8 cellular contexts compared by ENCODE assay signal in the genomic region with DNA sequence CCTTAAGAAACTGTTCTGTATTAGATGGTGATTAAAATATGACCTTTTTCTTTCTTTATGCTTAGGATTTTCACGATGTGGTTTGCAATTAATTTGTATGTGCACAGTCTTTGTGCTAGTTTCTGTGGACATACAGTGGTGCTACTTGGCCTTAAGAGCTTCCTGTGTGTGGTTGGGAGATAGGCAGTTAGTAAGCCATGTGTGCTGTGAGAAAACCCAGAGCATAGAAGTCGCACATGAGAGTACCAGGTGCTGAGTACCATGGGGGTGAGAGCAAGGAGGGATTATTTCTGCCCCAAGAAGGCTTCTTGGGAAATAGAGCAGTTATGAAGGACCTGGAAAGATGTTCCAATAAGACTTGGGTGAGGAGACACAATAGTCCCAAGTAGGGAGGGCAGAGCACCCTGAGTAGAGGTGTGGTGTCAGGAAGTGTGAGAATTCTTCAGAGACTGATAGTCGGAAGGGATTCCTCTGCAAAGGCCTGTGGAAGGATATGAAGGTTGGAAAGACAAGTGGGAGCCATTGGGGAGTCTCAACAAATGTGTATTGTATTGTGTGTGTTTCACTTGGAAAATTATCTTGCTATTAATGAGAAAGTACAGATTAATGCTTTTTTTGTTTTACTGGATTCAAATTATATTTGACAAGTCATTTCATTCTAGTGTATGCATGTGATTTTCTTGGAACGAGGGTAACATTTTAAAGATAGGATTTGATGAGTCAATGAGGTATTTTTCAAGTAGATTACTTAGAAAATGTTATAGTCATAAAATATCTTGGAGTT.
DNase-seq lines count a peak whose midpoint lies in the region; ATAC-seq, FAIRE-seq and TF ChIP-seq lines count a peak whose summit lies in the region.

No MANE protein-coding gene starts in this region.

- H3K9me3 ChIP-seq in GM23248 (ENCODE audit: low read depth) (no peaks in the 10 kb centered on the region), Loucy (ENCODE audit: insufficient read depth, low read depth, low read length) (no peaks in the 10 kb centered on the region), tibial nerve (peaks cover 0 to 8% (median 0%) of the 10 kb centered on the region in 4 donors), body of pancreas (no peaks in the 10 kb centered on the region)

- no peaks in the 10 kb centered on the region for H3K9me2 ChIP-seq in GM23248 (ENCODE audit: insufficient read depth)
- no peaks in the 10 kb centered on the region for H3K9me2 ChIP-seq in Loucy (replicated peaks; ENCODE audit: low read depth, low read length)

- in situ Hi-C loops in GM23248 (cut with MboI) = no loop called here

- no peak for FAIRE-seq in GM12891 (lab: Jason Lieb, UNC)

- no peak for TF ChIP-seq POLR2A in tibial nerve (IDR thresholded peaks at IDR 0.05)
- TF ChIP-seq POLR2A in GM12891 (IDR thresholded peaks at IDR 0.05; ENCODE audit: low read depth, low read length) = no peak
- no peak for TF ChIP-seq POLR2A in body of pancreas (IDR thresholded peaks at IDR 0.05)

- peak overlapping the region; percentile 86 for H3K27ac ChIP-seq in GM23248
- peak overlapping the region; percentile 66 to 95 (median 86) for H3K27ac ChIP-seq in tibial nerve
- no peak overlapping the region for H3K27ac ChIP-seq in body of pancreas

- 46 to 47% methylated on average over 4 of the region's 4 CpGs for WGBS in GM23248 (ENCODE audit: low coverage in 1 of 2, low lambda C conversion rate in 2 of 2, missing lambda C conversion rate in 2 of 2), 2 experiments
- 31 to 43% methylated on average over 4 of the region's 4 CpGs for WGBS in tibial nerve, 2 donors
- WGBS in body of pancreas, 2 donors = 73 to 75% methylated on average over 4 of the region's 4 CpGs

- H3K4me3 ChIP-seq in GM23248 (peak overlapping the region; percentile 34), Loucy (ENCODE audit: low read length, poor library complexity, severe bottlenecking) (no peak overlapping the region), tibial nerve (no peak overlapping the region), body of pancreas (no peak overlapping the region)

- H3K9ac ChIP-seq in GM23248 = peak overlapping the region; percentile 9; the same call in 1 of the 2 replicates
- H3K9ac ChIP-seq in Loucy (ENCODE audit: low read depth, low read length, poor library complexity, severe bottlenecking) = no peak overlapping the region

- H2AFZ ChIP-seq in GM23248 = no peak overlapping the region
- no peak overlapping the region for H2AFZ ChIP-seq in Loucy (ENCODE audit: low read length)

- H3K79me2 ChIP-seq in GM23248 (ENCODE audit: insufficient read depth) (peaks cover 79% of the 10 kb centered on the region), Loucy (ENCODE audit: insufficient read depth, low read length) (no peaks in the 10 kb centered on the region)

- DNase-seq in GM23248 (peak; percentile 51), ecto neural progenitor cell (ENCODE audit: low spot score) (peak; percentile 21), tibial nerve (ENCODE audit: low spot score in 2 of 2) (no peak), GM12891 (ENCODE audit: insufficient read length, low spot score) (no peak), SW480 (ENCODE audit: low spot score) (no peak), body of pancreas (no peak)

- intact Hi-C loops in body of pancreas (cut with DNase I) = no loop called here

- TF ChIP-seq EP300 in tibial nerve (IDR thresholded peaks at IDR 0.05) = no peak

- H4K20me1 ChIP-seq in GM23248 (ENCODE audit: insufficient read depth) = no peaks in the 10 kb centered on the region
- H4K20me1 ChIP-seq in Loucy (ENCODE audit: insufficient read depth, low read length, poor library complexity, severe bottlenecking) = peaks cover 18% of the 10 kb centered on the region

- H3K4me1 ChIP-seq in GM23248 (ENCODE audit: insufficient read depth) (peaks cover 66% of the 10 kb centered on the region), Loucy (ENCODE audit: insufficient read depth, low read length, poor library complexity, severe bottlenecking) (peaks cover 22% of the 10 kb centered on the region), tibial nerve (peaks cover 0 to 74% (median 41%) of the 10 kb centered on the region in 4 donors), body of pancreas (peaks cover 5% of the 10 kb centered on the region)

- ATAC-seq in GM18517 (IDR thresholded peaks at IDR 0.05; ENCODE audit: unreplicated experiment) (peak; percentile 95), body of pancreas (no peak)

- H3F3A ChIP-seq in GM23248 (ENCODE audit: insufficient read depth) (peaks cover 77% of the 10 kb centered on the region), Loucy (ENCODE audit: low read depth) (peaks cover 8% of the 10 kb centered on the region; the same call in 1 of the 2 replicates)

- peak overlapping the region; percentile 33 for H3K4me2 ChIP-seq in GM23248 (ENCODE audit: unreplicated experiment)
- H3K4me2 ChIP-seq in Loucy (ENCODE audit: low read depth, low read length, poor library complexity, severe bottlenecking) = peak overlapping the region; percentile 19

- no peak for TF ChIP-seq CTCF in Loucy (conservative IDR thresholded peaks at IDR 0.05; ENCODE audit: low read length)
- TF ChIP-seq CTCF in tibial nerve (IDR thresholded peaks at IDR 0.05) = no peak
- TF ChIP-seq CTCF in body of pancreas (IDR thresholded peaks at IDR 0.05) = no peak

- H3K36me3 ChIP-seq in GM23248 (ENCODE audit: low read depth) (no peaks in the 10 kb centered on the region), Loucy (ENCODE audit: insufficient read depth, low read length) (no peaks in the 10 kb centered on the region), tibial nerve (no peaks in the 10 kb centered on the region), body of pancreas (replicated peaks in 1 of 2; ENCODE audit: insufficient read depth in 1 of 2, low read depth in 2 of 2) (no peaks in the 10 kb centered on the region)

- H3K27me3 ChIP-seq in GM23248 (replicated peaks; ENCODE audit: insufficient read depth) = no peaks in the 10 kb centered on the region
- H3K27me3 ChIP-seq in Loucy (ENCODE audit: insufficient read depth, low read length, poor library complexity, severe bottlenecking) = peaks cover 78% of the 10 kb centered on the region
- no peaks in the 10 kb centered on the region for H3K27me3 ChIP-seq in tibial nerve
- no peaks in the 10 kb centered on the region for H3K27me3 ChIP-seq in body of pancreas

TF ChIP-seq in GM12891, 5 proteins besides CTCF, POLR2A, EP300 and RAD21:
- TF ChIP-seq PAX5 (IDR thresholded peaks at IDR 0.05; ENCODE audit: insufficient read depth, low read length, severe bottlenecking) = no peak
- TF ChIP-seq POU2F2 (IDR thresholded peaks at IDR 0.05; ENCODE audit: low read depth, low read length) = no peak
- no peak for TF ChIP-seq TAF1 (IDR thresholded peaks at IDR 0.05; ENCODE audit: low read depth, low read length)
- TF ChIP-seq POLR2AphosphoS5 (IDR thresholded peaks at IDR 0.05; ENCODE audit: low read depth, low read length) = no peak
- no peak for TF ChIP-seq SPI1 (IDR thresholded peaks at IDR 0.05; ENCODE audit: low read depth, low read length)

Comparison
In these comparisons a context has a peak if more than half of its experiments do, and no peak if none do; other contexts are left out.
1. DNase-seq: peak in GM23248 (single experiment) and ecto neural progenitor cell (single experiment); none in tibial nerve (0 of 2), GM12891 (single experiment), SW480 (single experiment) and body of pancreas (0 of 4).
2. H3K27ac ChIP-seq: peak in GM23248 (single experiment) and tibial nerve (4 of 4); none in body of pancreas (0 of 4).